ENCODE assay signal across 8 cellular contexts in the genomic region with DNA sequence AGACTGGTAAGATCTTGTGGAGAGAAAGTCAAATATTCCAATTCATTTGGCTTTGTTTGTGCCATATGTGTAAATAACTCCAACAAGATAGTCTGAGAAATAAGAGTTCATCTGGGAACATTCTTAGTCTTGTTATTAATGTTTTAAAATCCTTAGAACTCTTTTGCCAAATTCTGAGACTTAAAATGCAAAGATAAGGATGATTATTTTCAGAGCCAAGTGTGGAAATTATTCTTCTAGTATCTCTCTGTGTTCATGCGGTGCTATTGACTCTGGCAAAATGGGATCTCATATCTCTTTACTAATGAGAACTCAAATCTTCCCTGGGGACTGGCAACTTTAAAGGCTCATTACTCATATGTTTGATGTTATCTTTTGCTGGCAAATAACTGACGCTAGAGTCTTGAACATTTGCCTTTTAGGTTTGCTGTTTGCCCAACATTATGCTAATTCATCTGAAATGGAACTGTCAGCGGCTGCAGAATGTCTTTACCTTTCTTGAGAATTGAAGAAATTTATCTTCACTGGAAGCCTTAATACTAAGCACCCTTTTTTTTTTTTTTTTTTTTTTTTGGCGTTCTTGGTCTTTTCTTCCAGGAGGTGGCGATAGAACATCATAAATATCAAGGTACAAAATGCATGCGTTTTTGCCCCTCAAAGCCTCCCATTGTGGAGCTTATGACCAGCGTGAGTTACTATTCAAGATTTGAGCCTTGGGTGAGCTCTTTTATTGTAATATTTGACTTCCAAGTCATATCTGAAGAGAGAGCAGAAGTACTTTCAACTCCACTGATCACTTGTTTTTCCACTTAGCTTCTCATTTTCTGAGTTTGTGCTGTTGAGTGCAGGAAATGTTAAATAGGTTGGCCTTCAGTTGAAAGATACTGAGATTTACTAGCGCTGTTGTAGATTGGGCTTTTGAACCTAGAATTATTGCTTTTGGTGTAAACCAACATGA.
DNase-seq lines count a peak whose midpoint lies in the region; ATAC-seq and FAIRE-seq lines count a peak whose summit lies in the region.

No MANE protein-coding gene starts in this region.

- peaks cover 21% of the 10 kb centered on the region for H3K4me1 ChIP-seq in Karpas-422 (ENCODE audit: low read length)

- H4K20me1 ChIP-seq in Karpas-422 (ENCODE audit: insufficient read depth, low read depth, low read length): no peaks in the 10 kb centered on the region

- H3K4me2 ChIP-seq in Karpas-422 (ENCODE audit: low read depth, low read length, poor library complexity, severe bottlenecking): no peak overlapping the region

- peak; percentile 68 for DNase-seq in ELF-1 (ENCODE audit: low read depth, low spot score)
- peak; percentile 90 for DNase-seq in Karpas-422
- peak; percentile 69 for DNase-seq in OCI-M1 (lab: John Stamatoyannopoulos, UW)
- peak; percentile 25 to 43 for DNase-seq in dermis microvascular lymphatic vessel endothelial cell (ENCODE audit: low read depth in 2 of 2)
- peak; percentile 62 for DNase-seq in lung microvascular endothelial cell (ENCODE audit: low read depth in 2 of 2)
- no peak for DNase-seq in T-helper 2 cell treated with Interferon-gamma antibody and Interleukin-4, amounts not matched to agents 5 μg/mL and 100 μg/mL, for 36 hours (ENCODE audit: low spot score)

- no peak overlapping the region for H3K9ac ChIP-seq in Karpas-422 (ENCODE audit: low read length)

- H3K36me3 ChIP-seq in Karpas-422 (ENCODE audit: insufficient read depth, low read length): peaks cover 16% of the 10 kb centered on the region

- H3K36me3 Mint-ChIP-seq in T-helper 2 cell treated with Interferon-gamma antibody and Interleukin-4, amounts not matched to agents 5 μg/mL and 100 μg/mL, for 36 hours (ENCODE audit: low read depth): no peaks in the 10 kb centered on the region

- peak; percentile 91 for FAIRE-seq in A204.1 (lab: Jason Lieb, UNC)

- H3K4me3 ChIP-seq in Karpas-422 (ENCODE audit: low read length): no peak overlapping the region

- H3K27ac ChIP-seq in Karpas-422 (ENCODE audit: low read length): no peak overlapping the region

- H3K4me1 Mint-ChIP-seq in T-helper 2 cell treated with Interferon-gamma antibody and Interleukin-4, amounts not matched to agents 5 μg/mL and 100 μg/mL, for 36 hours (ENCODE audit: low read depth): peaks cover 10% of the 10 kb centered on the region

- H2AFZ ChIP-seq in Karpas-422 (ENCODE audit: low read length): no peak overlapping the region

- H3K4me3 Mint-ChIP-seq in T-helper 2 cell treated with Interferon-gamma antibody and Interleukin-4, amounts not matched to agents 5 μg/mL and 100 μg/mL, for 36 hours: no peak overlapping the region

- H3K9me2 ChIP-seq in Karpas-422 (replicated peaks; ENCODE audit: insufficient read depth, low read length): no peaks in the 10 kb centered on the region

- H3K9me3 ChIP-seq in Karpas-422 (ENCODE audit: low read length): no peaks in the 10 kb centered on the region

- peaks cover 6% of the 10 kb centered on the region for H3K27me3 Mint-ChIP-seq in T-helper 2 cell treated with Interferon-gamma antibody and Interleukin-4, amounts not matched to agents 5 μg/mL and 100 μg/mL, for 36 hours (ENCODE audit: low read depth)

- no peak for ATAC-seq in HG03135 (IDR thresholded peaks at IDR 0.05; ENCODE audit: unreplicated experiment)

- H3K79me2 ChIP-seq in Karpas-422 (ENCODE audit: low read length): no peaks in the 10 kb centered on the region

- H3K27ac Mint-ChIP-seq in T-helper 2 cell treated with Interferon-gamma antibody and Interleukin-4, amounts not matched to agents 5 μg/mL and 100 μg/mL, for 36 hours: no peak overlapping the region

- H3K27me3 ChIP-seq in Karpas-422 (ENCODE audit: low read length): no peaks in the 10 kb centered on the region

- no peaks in the 10 kb centered on the region for H3K9me3 Mint-ChIP-seq in T-helper 2 cell treated with Interferon-gamma antibody and Interleukin-4, amounts not matched to agents 5 μg/mL and 100 μg/mL, for 36 hours
